1 cellular context compared by ENCODE assay signal in the genomic region with DNA sequence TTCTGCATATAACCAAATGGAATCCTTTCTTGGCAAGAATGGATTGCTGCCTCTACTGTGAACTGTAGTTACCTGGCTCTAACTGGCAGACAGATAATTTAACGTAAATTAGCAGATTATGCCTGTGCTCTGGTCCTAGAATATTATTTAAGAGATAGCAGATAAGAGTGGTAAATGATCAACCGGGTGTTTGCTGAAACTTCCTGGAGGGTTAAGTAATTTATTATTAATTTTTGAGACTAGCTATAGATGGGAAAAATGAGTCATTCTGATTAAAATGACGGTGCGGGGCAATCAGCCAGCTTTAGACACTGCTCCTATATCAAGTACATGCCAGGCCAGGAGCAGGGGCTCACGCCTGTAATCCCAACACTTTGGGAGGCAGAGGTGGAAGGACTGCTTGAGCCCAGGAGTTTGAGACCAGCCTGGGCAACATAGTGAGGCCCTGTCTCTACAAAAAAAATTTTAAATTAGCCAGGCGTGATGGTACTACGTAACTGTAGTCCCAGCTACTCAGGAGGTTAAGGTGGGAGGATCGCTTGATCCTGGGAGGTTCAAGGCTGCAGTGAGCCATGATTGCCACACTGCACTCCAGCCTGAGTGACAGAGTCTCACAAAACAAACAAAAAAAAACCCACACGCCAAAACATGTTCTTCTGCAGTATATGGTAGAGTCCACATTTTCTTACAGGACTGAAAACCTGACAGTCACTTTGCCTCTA.
TF ChIP-seq lines count a peak whose summit lies in the region.

No MANE protein-coding gene starts in this region.

TF ChIP-seq in HepG2, 621 proteins besides CTCF, POLR2A, EP300 and RAD21 (continued from another document and continues in another):
- TF ChIP-seq, protein P1, sequence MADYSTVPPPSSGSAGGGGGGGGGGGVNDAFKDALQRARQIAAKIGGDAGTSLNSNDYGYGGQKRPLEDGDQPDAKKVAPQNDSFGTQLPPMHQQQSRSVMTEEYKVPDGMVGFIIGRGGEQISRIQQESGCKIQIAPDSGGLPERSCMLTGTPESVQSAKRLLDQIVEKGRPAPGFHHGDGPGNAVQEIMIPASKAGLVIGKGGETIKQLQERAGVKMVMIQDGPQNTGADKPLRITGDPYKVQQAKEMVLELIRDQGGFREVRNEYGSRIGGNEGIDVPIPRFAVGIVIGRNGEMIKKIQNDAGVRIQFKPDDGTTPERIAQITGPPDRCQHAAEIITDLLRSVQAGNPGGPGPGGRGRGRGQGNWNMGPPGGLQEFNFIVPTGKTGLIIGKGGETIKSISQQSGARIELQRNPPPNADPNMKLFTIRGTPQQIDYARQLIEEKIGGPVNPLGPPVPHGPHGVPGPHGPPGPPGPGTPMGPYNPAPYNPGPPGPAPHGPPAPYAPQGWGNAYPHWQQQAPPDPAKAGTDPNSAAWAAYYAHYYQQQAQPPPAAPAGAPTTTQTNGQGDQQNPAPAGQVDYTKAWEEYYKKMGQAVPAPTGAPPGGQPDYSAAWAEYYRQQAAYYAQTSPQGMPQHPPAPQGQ (CRISPR knock-in tag; IDR thresholded peaks at IDR 0.05; ENCODE audit: borderline replicate concordance): no peak
- TF ChIP-seq JARID2 (CRISPR knock-in tag; IDR thresholded peaks at IDR 0.05; ENCODE audit: insufficient replicate concordance) (no peak), ZNF629 (CRISPR knock-in tag; conservative IDR thresholded peaks at IDR 0.05) (peak; percentile 51), YEATS2 (CRISPR knock-in tag; IDR thresholded peaks at IDR 0.05; ENCODE audit: borderline replicate concordance) (peak; percentile 32; the same call in 1 of the 2 replicates), RARA (CRISPR knock-in tag; IDR thresholded peaks at IDR 0.05) (peak; percentile 92), RBM22 (optimal IDR thresholded peaks at IDR 0.05; ENCODE audit: low read length) (no peak), ZC3H4 (CRISPR knock-in tag; IDR thresholded peaks at IDR 0.05; ENCODE audit: borderline replicate concordance) (no peak), ZNF343 (CRISPR knock-in tag; IDR thresholded peaks at IDR 0.05) (no peak; the same call in 1 of the 2 replicates), ARHGAP35 (CRISPR knock-in tag; IDR thresholded peaks at IDR 0.05; ENCODE audit: borderline replicate concordance) (0 out of 2 replicates have a peak, but pooled peaks have one; percentile 54), REXO4 (CRISPR knock-in tag; IDR thresholded peaks at IDR 0.05; ENCODE audit: borderline replicate concordance) (no peak), KLF9 (CRISPR knock-in tag; IDR thresholded peaks at IDR 0.05; ENCODE audit: low read depth) (peak; percentile 84; the same call in 1 of the 2 replicates), ZNF747 (CRISPR knock-in tag; IDR thresholded peaks at IDR 0.05; ENCODE audit: borderline replicate concordance) (0 out of 2 replicates have a peak, but pooled peaks have one; percentile 71), ZNF34 (CRISPR knock-in tag; IDR thresholded peaks at IDR 0.05; ENCODE audit: borderline replicate concordance) (0 out of 2 replicates have a peak, but pooled peaks have one; percentile 85), ZNF616 (CRISPR knock-in tag; IDR thresholded peaks at IDR 0.05; ENCODE audit: low read depth) (no peak), ZNF331 (CRISPR knock-in tag; IDR thresholded peaks at IDR 0.05) (peak; percentile 95), PHF20 (CRISPR knock-in tag; IDR thresholded peaks at IDR 0.05) (no peak), ZNF446 (CRISPR knock-in tag; IDR thresholded peaks at IDR 0.05) (no peak), ZNF354B (CRISPR knock-in tag; IDR thresholded peaks at IDR 0.05) (no peak), SIN3B (IDR thresholded peaks at IDR 0.05; ENCODE audit: low read length) (no peak), TSC22D2 (CRISPR knock-in tag; IDR thresholded peaks at IDR 0.05; ENCODE audit: borderline replicate concordance) (no peak), PHF8 (CRISPR knock-in tag; IDR thresholded peaks at IDR 0.05) (peak; percentile 49; the same call in 1 of the 2 replicates), TBX3 (IDR thresholded peaks at IDR 0.05; ENCODE audit: borderline replicate concordance) (peak; percentile 47; the same call in 1 of the 2 replicates), ZNF709 (CRISPR knock-in tag; IDR thresholded peaks at IDR 0.05) (0 out of 2 replicates have a peak, but pooled peaks have one; percentile 44), FOXJ3 (CRISPR knock-in tag; IDR thresholded peaks at IDR 0.05; ENCODE audit: borderline replicate concordance) (peak; percentile 90), ZNF460 (CRISPR knock-in tag; IDR thresholded peaks at IDR 0.05; ENCODE audit: borderline replicate concordance) (peak; percentile 63; the same call in 1 of the 2 replicates), YY1 (IDR thresholded peaks at IDR 0.05; ENCODE audit: insufficient read depth, insufficient replicate concordance, low read depth, low read length) (peak; percentile 49), NBN (conservative IDR thresholded peaks at IDR 0.05) (no peak), ZNF383 (CRISPR knock-in tag; IDR thresholded peaks at IDR 0.05; ENCODE audit: borderline replicate concordance) (no peak), MXD4 (CRISPR knock-in tag; IDR thresholded peaks at IDR 0.05) (peak; percentile 92), SRY (CRISPR knock-in tag; IDR thresholded peaks at IDR 0.05) (peak; percentile 85; the same call in 1 of the 2 replicates), STAT5B (CRISPR knock-in tag; IDR thresholded peaks at IDR 0.05) (0 out of 2 replicates have a peak, but pooled peaks have one; percentile 21), ZNF652 (CRISPR knock-in tag; IDR thresholded peaks at IDR 0.05; ENCODE audit: borderline replicate concordance, low read depth) (peak; percentile 43; the same call in 1 of the 2 replicates), MAFF (IDR thresholded peaks at IDR 0.05; ENCODE audit: low read depth, low read length) (0 out of 2 replicates have a peak, but pooled peaks have one; percentile 9), ZNF317 (CRISPR knock-in tag; IDR thresholded peaks at IDR 0.05) (peak; percentile 57), NKX3-1 (CRISPR knock-in tag; IDR thresholded peaks at IDR 0.05) (no peak), ZBTB3 (CRISPR knock-in tag; IDR thresholded peaks at IDR 0.05; ENCODE audit: borderline replicate concordance, low read depth) (peak; percentile 59; the same call in 1 of the 2 replicates)
- TF ChIP-seq, protein P2, sequence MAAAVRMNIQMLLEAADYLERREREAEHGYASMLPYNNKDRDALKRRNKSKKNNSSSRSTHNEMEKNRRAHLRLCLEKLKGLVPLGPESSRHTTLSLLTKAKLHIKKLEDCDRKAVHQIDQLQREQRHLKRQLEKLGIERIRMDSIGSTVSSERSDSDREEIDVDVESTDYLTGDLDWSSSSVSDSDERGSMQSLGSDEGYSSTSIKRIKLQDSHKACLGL (CRISPR knock-in tag; IDR thresholded peaks at IDR 0.05): no peak
- TF ChIP-seq, protein P3, sequence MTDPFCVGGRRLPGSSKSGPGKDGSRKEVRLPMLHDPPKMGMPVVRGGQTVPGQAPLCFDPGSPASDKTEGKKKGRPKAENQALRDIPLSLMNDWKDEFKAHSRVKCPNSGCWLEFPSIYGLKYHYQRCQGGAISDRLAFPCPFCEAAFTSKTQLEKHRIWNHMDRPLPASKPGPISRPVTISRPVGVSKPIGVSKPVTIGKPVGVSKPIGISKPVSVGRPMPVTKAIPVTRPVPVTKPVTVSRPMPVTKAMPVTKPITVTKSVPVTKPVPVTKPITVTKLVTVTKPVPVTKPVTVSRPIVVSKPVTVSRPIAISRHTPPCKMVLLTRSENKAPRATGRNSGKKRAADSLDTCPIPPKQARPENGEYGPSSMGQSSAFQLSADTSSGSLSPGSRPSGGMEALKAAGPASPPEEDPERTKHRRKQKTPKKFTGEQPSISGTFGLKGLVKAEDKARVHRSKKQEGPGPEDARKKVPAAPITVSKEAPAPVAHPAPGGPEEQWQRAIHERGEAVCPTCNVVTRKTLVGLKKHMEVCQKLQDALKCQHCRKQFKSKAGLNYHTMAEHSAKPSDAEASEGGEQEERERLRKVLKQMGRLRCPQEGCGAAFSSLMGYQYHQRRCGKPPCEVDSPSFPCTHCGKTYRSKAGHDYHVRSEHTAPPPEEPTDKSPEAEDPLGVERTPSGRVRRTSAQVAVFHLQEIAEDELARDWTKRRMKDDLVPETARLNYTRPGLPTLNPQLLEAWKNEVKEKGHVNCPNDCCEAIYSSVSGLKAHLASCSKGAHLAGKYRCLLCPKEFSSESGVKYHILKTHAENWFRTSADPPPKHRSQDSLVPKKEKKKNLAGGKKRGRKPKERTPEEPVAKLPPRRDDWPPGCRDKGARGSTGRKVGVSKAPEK (CRISPR knock-in tag; IDR thresholded peaks at IDR 0.05; ENCODE audit: borderline replicate concordance): peak; percentile 78; the same call in 1 of the 2 replicates
- TF ChIP-seq, protein P4, sequence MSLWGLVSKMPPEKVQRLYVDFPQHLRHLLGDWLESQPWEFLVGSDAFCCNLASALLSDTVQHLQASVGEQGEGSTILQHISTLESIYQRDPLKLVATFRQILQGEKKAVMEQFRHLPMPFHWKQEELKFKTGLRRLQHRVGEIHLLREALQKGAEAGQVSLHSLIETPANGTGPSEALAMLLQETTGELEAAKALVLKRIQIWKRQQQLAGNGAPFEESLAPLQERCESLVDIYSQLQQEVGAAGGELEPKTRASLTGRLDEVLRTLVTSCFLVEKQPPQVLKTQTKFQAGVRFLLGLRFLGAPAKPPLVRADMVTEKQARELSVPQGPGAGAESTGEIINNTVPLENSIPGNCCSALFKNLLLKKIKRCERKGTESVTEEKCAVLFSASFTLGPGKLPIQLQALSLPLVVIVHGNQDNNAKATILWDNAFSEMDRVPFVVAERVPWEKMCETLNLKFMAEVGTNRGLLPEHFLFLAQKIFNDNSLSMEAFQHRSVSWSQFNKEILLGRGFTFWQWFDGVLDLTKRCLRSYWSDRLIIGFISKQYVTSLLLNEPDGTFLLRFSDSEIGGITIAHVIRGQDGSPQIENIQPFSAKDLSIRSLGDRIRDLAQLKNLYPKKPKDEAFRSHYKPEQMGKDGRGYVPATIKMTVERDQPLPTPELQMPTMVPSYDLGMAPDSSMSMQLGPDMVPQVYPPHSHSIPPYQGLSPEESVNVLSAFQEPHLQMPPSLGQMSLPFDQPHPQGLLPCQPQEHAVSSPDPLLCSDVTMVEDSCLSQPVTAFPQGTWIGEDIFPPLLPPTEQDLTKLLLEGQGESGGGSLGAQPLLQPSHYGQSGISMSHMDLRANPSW (CRISPR knock-in tag; IDR thresholded peaks at IDR 0.05; ENCODE audit: borderline replicate concordance): 0 out of 2 replicates have a peak, but pooled peaks have one; percentile 50
- TF ChIP-seq, protein P5, sequence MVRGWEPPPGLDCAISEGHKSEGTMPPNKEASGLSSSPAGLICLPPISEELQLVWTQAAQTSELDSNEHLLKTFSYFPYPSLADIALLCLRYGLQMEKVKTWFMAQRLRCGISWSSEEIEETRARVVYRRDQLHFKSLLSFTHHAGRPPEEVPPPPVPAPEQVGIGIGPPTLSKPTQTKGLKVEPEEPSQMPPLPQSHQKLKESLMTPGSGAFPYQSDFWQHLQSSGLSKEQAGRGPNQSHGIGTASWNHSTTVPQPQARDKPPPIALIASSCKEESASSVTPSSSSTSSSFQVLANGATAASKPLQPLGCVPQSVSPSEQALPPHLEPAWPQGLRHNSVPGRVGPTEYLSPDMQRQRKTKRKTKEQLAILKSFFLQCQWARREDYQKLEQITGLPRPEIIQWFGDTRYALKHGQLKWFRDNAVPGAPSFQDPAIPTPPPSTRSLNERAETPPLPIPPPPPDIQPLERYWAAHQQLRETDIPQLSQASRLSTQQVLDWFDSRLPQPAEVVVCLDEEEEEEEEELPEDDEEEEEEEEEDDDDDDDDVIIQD (CRISPR knock-in tag; IDR thresholded peaks at IDR 0.05; ENCODE audit: low read depth): peak; percentile 82; the same call in 1 of the 2 replicates
- TF ChIP-seq, protein P6, sequence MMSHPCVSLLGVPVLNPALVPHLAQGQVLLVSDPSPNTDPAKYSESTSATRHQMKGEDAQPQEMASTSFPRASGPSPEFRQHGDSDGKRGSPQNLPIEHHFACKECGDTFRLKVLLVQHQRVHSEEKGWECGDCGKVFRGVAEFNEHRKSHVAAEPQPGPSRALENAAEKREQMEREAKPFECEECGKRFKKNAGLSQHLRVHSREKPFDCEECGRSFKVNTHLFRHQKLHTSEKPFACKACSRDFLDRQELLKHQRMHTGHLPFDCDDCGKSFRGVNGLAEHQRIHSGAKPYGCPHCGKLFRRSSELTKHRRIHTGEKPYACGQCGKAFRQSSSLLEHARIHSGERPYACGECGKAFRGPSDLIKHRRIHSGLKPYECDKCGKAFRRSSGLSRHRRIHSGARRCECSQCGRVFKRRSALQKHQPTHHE (CRISPR knock-in tag; IDR thresholded peaks at IDR 0.05; ENCODE audit: borderline replicate concordance): peak; percentile 46; the same call in 1 of the 2 replicates
- TF ChIP-seq, protein P7, sequence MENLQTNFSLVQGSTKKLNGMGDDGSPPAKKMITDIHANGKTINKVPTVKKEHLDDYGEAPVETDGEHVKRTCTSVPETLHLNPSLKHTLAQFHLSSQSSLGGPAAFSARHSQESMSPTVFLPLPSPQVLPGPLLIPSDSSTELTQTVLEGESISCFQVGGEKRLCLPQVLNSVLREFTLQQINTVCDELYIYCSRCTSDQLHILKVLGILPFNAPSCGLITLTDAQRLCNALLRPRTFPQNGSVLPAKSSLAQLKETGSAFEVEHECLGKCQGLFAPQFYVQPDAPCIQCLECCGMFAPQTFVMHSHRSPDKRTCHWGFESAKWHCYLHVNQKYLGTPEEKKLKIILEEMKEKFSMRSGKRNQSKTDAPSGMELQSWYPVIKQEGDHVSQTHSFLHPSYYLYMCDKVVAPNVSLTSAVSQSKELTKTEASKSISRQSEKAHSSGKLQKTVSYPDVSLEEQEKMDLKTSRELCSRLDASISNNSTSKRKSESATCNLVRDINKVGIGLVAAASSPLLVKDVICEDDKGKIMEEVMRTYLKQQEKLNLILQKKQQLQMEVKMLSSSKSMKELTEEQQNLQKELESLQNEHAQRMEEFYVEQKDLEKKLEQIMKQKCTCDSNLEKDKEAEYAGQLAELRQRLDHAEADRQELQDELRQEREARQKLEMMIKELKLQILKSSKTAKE (CRISPR knock-in tag; IDR thresholded peaks at IDR 0.05; ENCODE audit: borderline replicate concordance): no peak
- TF ChIP-seq, protein P8, sequence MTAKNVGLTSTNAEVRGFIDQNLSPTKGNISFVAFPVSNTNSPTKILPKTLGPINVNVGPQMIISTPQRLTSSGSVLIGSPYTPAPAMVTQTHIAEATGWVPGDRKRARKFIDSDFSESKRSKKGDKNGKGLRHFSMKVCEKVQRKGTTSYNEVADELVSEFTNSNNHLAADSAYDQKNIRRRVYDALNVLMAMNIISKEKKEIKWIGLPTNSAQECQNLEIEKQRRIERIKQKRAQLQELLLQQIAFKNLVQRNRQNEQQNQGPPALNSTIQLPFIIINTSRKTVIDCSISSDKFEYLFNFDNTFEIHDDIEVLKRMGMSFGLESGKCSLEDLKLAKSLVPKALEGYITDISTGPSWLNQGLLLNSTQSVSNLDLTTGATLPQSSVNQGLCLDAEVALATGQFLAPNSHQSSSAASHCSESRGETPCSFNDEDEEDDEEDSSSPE (CRISPR knock-in tag; IDR thresholded peaks at IDR 0.05): peak; percentile 47
- TF ChIP-seq, protein P9, sequence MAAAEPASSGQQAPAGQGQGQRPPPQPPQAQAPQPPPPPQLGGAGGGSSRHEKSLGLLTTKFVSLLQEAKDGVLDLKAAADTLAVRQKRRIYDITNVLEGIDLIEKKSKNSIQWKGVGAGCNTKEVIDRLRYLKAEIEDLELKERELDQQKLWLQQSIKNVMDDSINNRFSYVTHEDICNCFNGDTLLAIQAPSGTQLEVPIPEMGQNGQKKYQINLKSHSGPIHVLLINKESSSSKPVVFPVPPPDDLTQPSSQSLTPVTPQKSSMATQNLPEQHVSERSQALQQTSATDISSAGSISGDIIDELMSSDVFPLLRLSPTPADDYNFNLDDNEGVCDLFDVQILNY (CRISPR knock-in tag; conservative IDR thresholded peaks at IDR 0.05): no peak
